ENCODE assay signal across 14 cellular contexts in genomic region chr4:40933272-40934053, GRCh38.
DNase-seq lines count a peak whose midpoint lies in the region; FAIRE-seq and TF ChIP-seq lines count a peak whose summit lies in the region.
"Had no signal": no experiment of that assay in that cellular context is flagged by ENCODE, and none has a peak within 500 bp of the region (broad histone marks: within the 10 kb centered on the region; RNA-seq: fewer than 3 reads in every experiment).

No MANE protein-coding gene starts in this region.

- no peaks in the 10 kb centered on the region for H3K79me2 ChIP-seq in endothelial cell of umbilical vein (ENCODE audit: control insufficient read depth, insufficient read depth, low read length)

- POLR2A ChIA-PET in AG04450 (lab: Yijun Ruan, JAX), result no interaction called here
- POLR2A ChIA-PET in RWPE1 (lab: Yijun Ruan, JAX; ENCODE audit: low non-redundant PET), result no interaction called here
- POLR2A ChIA-PET in endothelial cell of umbilical vein (lab: Charles Lee), result no interaction called here

- H3K9me3 ChIP-seq in AG04450 (ENCODE audit: control insufficient read depth, insufficient read depth, low read length) (no peaks in the 10 kb centered on the region), endothelial cell of umbilical vein (replicated peaks; ENCODE audit: control insufficient read depth, insufficient read depth, low read length) (no peaks in the 10 kb centered on the region)
- H3K9me3 ChIP-seq: heart right ventricle had no signal

- H4K20me1 ChIP-seq in endothelial cell of umbilical vein (replicated peaks; ENCODE audit: control insufficient read depth, extremely low read depth, insufficient read depth, low read length), result no peaks in the 10 kb centered on the region

- H3K36me3 Mint-ChIP-seq in Calu3 (ENCODE audit: insufficient read depth, unreplicated experiment), result no peaks in the 10 kb centered on the region
- H3K36me3 Mint-ChIP-seq in endothelial cell (ENCODE audit: low read depth, unreplicated experiment), result peaks cover 16% of the 10 kb centered on the region
- H3K36me3 Mint-ChIP-seq: naive thymus-derived CD8-positive, alpha-beta T cell; stimulated activated naive B cell treated with anti-CD40 and anti-IgM and Interleukin-4, amounts not matched to agents 10 μg/mL and 1 μg/mL and 100 μg/mL, for 72 hours had no signal

- peaks cover 6% of the 10 kb centered on the region for H3K4me1 ChIP-seq in endothelial cell of umbilical vein (ENCODE audit: control insufficient read depth, extremely low read depth, insufficient read depth, low read length)

- H3K4me3 Mint-ChIP-seq in Calu3 (ENCODE audit: low read depth, unreplicated experiment), result no peak overlapping the region
- H3K4me3 Mint-ChIP-seq in endothelial cell (ENCODE audit: unreplicated experiment), result no peak overlapping the region
- H3K4me3 Mint-ChIP-seq: naive thymus-derived CD8-positive, alpha-beta T cell; stimulated activated naive B cell treated with anti-CD40 and anti-IgM and Interleukin-4, amounts not matched to agents 10 μg/mL and 1 μg/mL and 100 μg/mL, for 72 hours had no signal

- H3K4me3 ChIP-seq in AG04450 (ENCODE audit: low read depth, low read length) (no peak overlapping the region), endothelial cell of umbilical vein (replicated peaks in 1 of 3; ENCODE audit: insufficient read depth in 1 of 3, low read depth in 1 of 3, low read length in 3 of 3) (no peak overlapping the region)
- H3K4me3 ChIP-seq: heart right ventricle had no signal

- H3K27ac Mint-ChIP-seq in Calu3 (ENCODE audit: unreplicated experiment) (no peak overlapping the region), endothelial cell (ENCODE audit: unreplicated experiment) (no peak overlapping the region)
- H3K27ac Mint-ChIP-seq: naive thymus-derived CD8-positive, alpha-beta T cell; stimulated activated naive B cell treated with anti-CD40 and anti-IgM and Interleukin-4, amounts not matched to agents 10 μg/mL and 1 μg/mL and 100 μg/mL, for 72 hours had no signal

- H3K9me3 Mint-ChIP-seq in Calu3 (ENCODE audit: low read depth, unreplicated experiment) (no peaks in the 10 kb centered on the region), endothelial cell (ENCODE audit: unreplicated experiment) (no peaks in the 10 kb centered on the region)
- H3K9me3 Mint-ChIP-seq: naive thymus-derived CD8-positive, alpha-beta T cell; stimulated activated naive B cell treated with anti-CD40 and anti-IgM and Interleukin-4, amounts not matched to agents 10 μg/mL and 1 μg/mL and 100 μg/mL, for 72 hours had no signal

- intact Hi-C loops in endothelial cell of umbilical vein (cut with micrococcal nuclease), result no loop called here
- intact Hi-C loops in Calu3 (cut with micrococcal nuclease; ENCODE audit: unreplicated experiment), result no loop called here

- H3K4me1 Mint-ChIP-seq in Calu3 (ENCODE audit: low read depth, unreplicated experiment) (no peaks in the 10 kb centered on the region), endothelial cell (ENCODE audit: unreplicated experiment) (no peaks in the 10 kb centered on the region)
- H3K4me1 Mint-ChIP-seq: naive thymus-derived CD8-positive, alpha-beta T cell; stimulated activated naive B cell treated with anti-CD40 and anti-IgM and Interleukin-4, amounts not matched to agents 10 μg/mL and 1 μg/mL and 100 μg/mL, for 72 hours had no signal

- no peaks in the 10 kb centered on the region for H3K9me1 ChIP-seq in endothelial cell of umbilical vein (replicated peaks; ENCODE audit: control insufficient read depth, extremely low read depth, insufficient read depth, low read length)

- H3K9ac ChIP-seq in endothelial cell of umbilical vein (replicated peaks; ENCODE audit: extremely low read depth, insufficient read depth, low read length), result no peak overlapping the region

- CTCF ChIA-PET in AG04450 (lab: Charles Lee) (interaction anchor here (1.7 kb wide), 1 partner anchor 9 kb away, joined by 7 read pairs; no protein-coding TSS in a partner anchor), RWPE1 (lab: Yijun Ruan, JAX) (interaction anchor here (0.7 kb wide), 1 partner anchor 449 kb away, joined by 3 read pairs; no protein-coding TSS in a partner anchor), endothelial cell of umbilical vein (lab: Charles Lee) (no interaction called here), Calu3 (lab: Charles Lee) (no interaction called here)

- H3K36me3 ChIP-seq in endothelial cell of umbilical vein (ENCODE audit: control insufficient read depth in 2 of 2, extremely low read depth in 1 of 2, insufficient read depth in 2 of 2, low read length in 2 of 2), result peaks cover 1 to 5% of the 10 kb centered on the region in 2 experiments

- TF ChIP-seq CTCF in AG04450 (IDR thresholded peaks at IDR 0.05; ENCODE audit: low read depth, low read length), result no peak
- TF ChIP-seq CTCF in RWPE1 (conservative IDR thresholded peaks at IDR 0.05; ENCODE audit: low read depth), result no peak
- no peak for TF ChIP-seq CTCF in endothelial cell of umbilical vein (IDR thresholded peaks at IDR 0.05; ENCODE audit: extremely low read depth in 1 of 2, insufficient read depth in 1 of 2, low read depth in 1 of 2, low read length in 2 of 2)
- TF ChIP-seq CTCF in Calu3 (IDR thresholded peaks at IDR 0.05; ENCODE audit: unreplicated experiment), result no peak
- TF ChIP-seq CTCF in endothelial cell (IDR thresholded peaks at IDR 0.05; ENCODE audit: unreplicated experiment), result no peak

- DNase-seq in AG04450 (ENCODE audit: low read depth, low spot score) (peak; percentile 56), RWPE1 (ENCODE audit: low spot score) (no peak), endothelial cell of umbilical vein (ENCODE audit: low read depth, low spot score) (peak; percentile 79), myocyte (ENCODE audit: low read depth) (peak; percentile 63), DMS79 (lab: John Stamatoyannopoulos, UW) (no peak), Calu3 (no peak), endothelial cell (ENCODE audit: low spot score) (no peak), NCI-H1092 treated with DMSO at 0.1 percent for 48 hours (lab: John Stamatoyannopoulos, UW) (no peak)
- DNase-seq: brain microvascular endothelial cell; heart right ventricle; naive thymus-derived CD8-positive, alpha-beta T cell; NCI-H1694 treated with DMSO at 0.1 percent for 48 hours; NCI-H510A; stimulated activated naive B cell treated with anti-CD40 and anti-IgM and Interleukin-4, amounts not matched to agents 10 μg/mL and 1 μg/mL and 100 μg/mL, for 72 hours had no signal

- peak overlapping the region; percentile 41 for H3K27ac ChIP-seq in AG04450 (ENCODE audit: low read depth, low read length)
- H3K27ac ChIP-seq in RWPE1, result peak overlapping the region; percentile 59
- no peak overlapping the region for H3K27ac ChIP-seq in endothelial cell of umbilical vein (ENCODE audit: insufficient read depth, low read depth, low read length)
- H3K27ac ChIP-seq: brain microvascular endothelial cell, heart right ventricle had no signal

- TF ChIP-seq POLR2A in endothelial cell of umbilical vein (IDR thresholded peaks at IDR 0.05; ENCODE audit: low read depth, low read length), result no peak

- H2AFZ ChIP-seq in endothelial cell of umbilical vein (ENCODE audit: low read depth, low read length), result no peak overlapping the region

- no peak overlapping the region for H3K4me2 ChIP-seq in endothelial cell of umbilical vein (ENCODE audit: insufficient read depth, low read length)

- BruUV-seq in endothelial cell of umbilical vein (replicated peaks; lab: Mats Ljungman, UMichigan) (no TSS peak), Calu3 (replicated peaks; lab: Mats Ljungman, UMichigan) (no TSS peak)

- no peak for FAIRE-seq in endothelial cell of umbilical vein (lab: Jason Lieb, UNC)

- H3K27me3 Mint-ChIP-seq in Calu3 (ENCODE audit: unreplicated experiment), result no peaks in the 10 kb centered on the region
- H3K27me3 Mint-ChIP-seq in endothelial cell (ENCODE audit: unreplicated experiment), result peaks cover 1% of the 10 kb centered on the region

- no peaks in the 10 kb centered on the region for H3K27me3 ChIP-seq in AG04450 (ENCODE audit: control insufficient read depth, insufficient read depth, low read length)
- no peaks in the 10 kb centered on the region for H3K27me3 ChIP-seq in endothelial cell of umbilical vein (ENCODE audit: control insufficient read depth in 2 of 2, insufficient read depth in 2 of 2, low read length in 2 of 2)
- H3K27me3 ChIP-seq: brain microvascular endothelial cell, heart right ventricle had no signal

- dilution Hi-C loops in endothelial cell of umbilical vein (cut with MboI; ENCODE audit: extremely low pct_ligation_motif_present, low sequenced_read_pairs), result loop anchor here (25.0 kb wide), 1 partner anchor 279 kb away; the partner anchor contains the start of gene APBB2

TF ChIP-seq in endothelial cell of umbilical vein, 7 proteins besides CTCF, POLR2A, EP300 and RAD21:
- TF ChIP-seq MAX (IDR thresholded peaks at IDR 0.05; ENCODE audit: insufficient read depth, insufficient read length), result no peak

Comparison
In these comparisons a context has a peak if more than half of its experiments do, and no peak if none do; other contexts are left out.
1. DNase-seq: peak in AG04450 (single experiment), endothelial cell of umbilical vein (single experiment) and myocyte (single experiment); none in RWPE1 (single experiment), DMS79 (single experiment), Calu3 (single experiment), endothelial cell (single experiment) and NCI-H1092 treated with DMSO at 0.1 percent for 48 hours (single experiment).
2. CTCF ChIA-PET loops: an anchor here in AG04450 (1.7 kb wide) and RWPE1 (0.7 kb wide); none called in endothelial cell of umbilical vein and Calu3.